1 cellular context compared by ENCODE assay signal in genomic region chr19:13961826-13962737, GRCh38.
TF ChIP-seq lines count a peak whose summit lies in the region.

No MANE protein-coding gene starts in this region.

TF ChIP-seq in HepG2, 621 proteins besides CTCF, POLR2A, EP300 and RAD21:
- TF ChIP-seq ZNF672 (CRISPR knock-in tag; IDR thresholded peaks at IDR 0.05) (no peak), ZNF646 (CRISPR knock-in tag; IDR thresholded peaks at IDR 0.05) (no peak), ZMYM3 (CRISPR knock-in tag; IDR thresholded peaks at IDR 0.05) (no peak), AGO2 (optimal IDR thresholded peaks at IDR 0.05; ENCODE audit: low read depth, low read length) (peak; percentile 58), SMAD1 (CRISPR knock-in tag; IDR thresholded peaks at IDR 0.05; ENCODE audit: borderline replicate concordance, low read depth) (no peak), RFX1 (IDR thresholded peaks at IDR 0.05) (no peak), CSRNP2 (CRISPR knock-in tag; conservative IDR thresholded peaks at IDR 0.05; ENCODE audit: low read depth) (no peak)
- TF ChIP-seq, protein P1, sequence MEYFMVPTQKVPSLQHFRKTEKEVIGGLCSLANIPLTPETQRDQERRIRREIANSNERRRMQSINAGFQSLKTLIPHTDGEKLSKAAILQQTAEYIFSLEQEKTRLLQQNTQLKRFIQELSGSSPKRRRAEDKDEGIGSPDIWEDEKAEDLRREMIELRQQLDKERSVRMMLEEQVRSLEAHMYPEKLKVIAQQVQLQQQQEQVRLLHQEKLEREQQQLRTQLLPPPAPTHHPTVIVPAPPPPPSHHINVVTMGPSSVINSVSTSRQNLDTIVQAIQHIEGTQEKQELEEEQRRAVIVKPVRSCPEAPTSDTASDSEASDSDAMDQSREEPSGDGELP (IDR thresholded peaks at IDR 0.05; ENCODE audit: borderline replicate concordance, low read depth) = no peak
